Comparison of ENCODE assay signal across 18 cellular contexts in the genomic region with DNA sequence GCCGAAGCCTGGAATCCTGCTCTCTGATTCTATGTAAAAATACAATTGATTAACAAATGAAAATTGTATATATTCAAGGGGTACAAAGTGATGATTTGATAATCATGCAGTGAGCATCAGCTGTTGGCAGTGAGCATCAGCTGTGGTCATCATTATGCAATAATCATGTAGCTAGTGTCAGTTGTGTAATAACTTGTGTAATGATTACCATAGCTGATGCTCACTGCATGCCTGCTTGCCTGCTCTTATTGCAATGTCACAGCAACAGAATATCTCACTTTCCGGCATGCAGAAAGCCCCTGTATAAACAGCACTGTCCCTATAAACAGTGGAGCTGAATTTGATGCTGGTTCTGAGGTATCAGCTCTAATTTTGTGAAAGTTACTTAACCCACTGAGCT. TPM values are rescaled to one million over a fixed set of nuclear protein-coding genes. Genes with fewer than 3 reads are reported as not detected.
DNase-seq lines count a peak whose midpoint lies in the region; ATAC-seq and TF ChIP-seq lines count a peak whose summit lies in the region.
"Had no signal": no experiment of that assay in that cellular context is flagged by ENCODE, and none has a peak within 500 bp of the region (broad histone marks: within the 10 kb centered on the region; RNA-seq: fewer than 3 reads in every experiment).

No MANE protein-coding gene starts in this region.

- no peaks in the 10 kb centered on the region for H3K27me3 Mint-ChIP-seq in natural killer cell treated with Interleukin-12 subunit alpha and Interleukin-12 subunit beta and Interleukin-15 and Interleukin-18, amount 100 ng/mL, for 72 hours
- H3K27me3 Mint-ChIP-seq: activated naive CD8-positive, alpha-beta T cell treated with anti-CD3 and anti-CD28 coated beads, Interleukin-2, amount 50 U/mL, for 24 hours had no signal

- H3K4me1 ChIP-seq in sigmoid colon = no peaks in the 10 kb centered on the region
- H3K4me1 ChIP-seq: thyroid gland had no signal

- intact Hi-C loops in sigmoid colon (cut with DNase I) = no loop called here

- TF ChIP-seq CTCF in fibroblast of pulmonary artery (IDR thresholded peaks at IDR 0.05; ENCODE audit: low read length, missing control alignments) (no peak), sigmoid colon (IDR thresholded peaks at IDR 0.05) (no peak), GM10266 (IDR thresholded peaks at IDR 0.05; ENCODE audit: control insufficient read depth, insufficient read depth, low read depth, missing control alignments) (no peak)

- no peak for TF ChIP-seq POLR2A in sigmoid colon (IDR thresholded peaks at IDR 0.05)

- no peaks in the 10 kb centered on the region for H3K9me3 Mint-ChIP-seq in natural killer cell treated with Interleukin-12 subunit alpha and Interleukin-12 subunit beta and Interleukin-15 and Interleukin-18, amount 100 ng/mL, for 72 hours
- H3K9me3 Mint-ChIP-seq: natural killer cell had no signal

- H3K27ac ChIP-seq in sigmoid colon = no peak overlapping the region
- H3K27ac ChIP-seq: RWPE1, thyroid gland had no signal

- peak overlapping the region in 1 of 2 donors; percentile 37 for H3K27ac Mint-ChIP-seq in natural killer cell treated with Interleukin-12 subunit alpha and Interleukin-12 subunit beta and Interleukin-15 and Interleukin-18, amount 100 ng/mL, for 72 hours
- H3K27ac Mint-ChIP-seq: activated naive CD8-positive, alpha-beta T cell treated with anti-CD3 and anti-CD28 coated beads, Interleukin-2, amount 50 U/mL, for 24 hours; natural killer cell had no signal

- whole genome bisulfite sequencing in sigmoid colon, 2 donors = 83 to 93% methylated on average over 2 of the region's 2 CpGs

- ATAC-seq in natural killer cell treated with Interleukin-12 subunit alpha and Interleukin-12 subunit beta and Interleukin-15 and Interleukin-18, amount 100 ng/mL, for 72 hours = peak; percentile 46 to 73
- ATAC-seq: activated naive CD8-positive, alpha-beta T cell treated with anti-CD3 and anti-CD28 coated beads, Interleukin-2, amount 50 U/mL, for 24 hours; left ventricle myocardium superior had no signal

- DNase-seq in GM03348 (ENCODE audit: low spot score) (peak; percentile 21), SKM-1 (lab: John Stamatoyannopoulos, UW; ENCODE audit: unreplicated experiment) (peak; percentile 46), fibroblast of pulmonary artery (ENCODE audit: low read depth) (peak; percentile 80), pons (ENCODE audit: low spot score) (no peak), sigmoid colon (no peak), UCSD-AML1 (lab: John Stamatoyannopoulos, UW; ENCODE audit: unreplicated experiment) (no peak), GM10266 (ENCODE audit: extremely low spot score) (no peak)
- DNase-seq in natural killer cell treated with Interleukin-12 subunit alpha and Interleukin-12 subunit beta and Interleukin-15 and Interleukin-18, amount 100 ng/mL, for 72 hours (ENCODE audit: low spot score) = no peak
- DNase-seq: activated CD4-positive, alpha-beta T cell treated with anti-CD3 and anti-CD28 coated beads, Interleukin-2, amount 50 U/mL, for 1 hour; activated naive CD8-positive, alpha-beta T cell treated with anti-CD3 and anti-CD28 coated beads, Interleukin-2, amount 50 U/mL, for 24 hours; activated T-cell treated with anti-CD3 and anti-CD28 coated beads, Interleukin-2, amount 50 U/mL, for 48 hours; hippocampal formation; left ventricle myocardium superior; natural killer cell; retina; stimulated activated CD4-positive, alpha-beta T cell treated with anti-CD3 and anti-CD28 coated beads, Interleukin-4, amount 100 ng/mL, for 24 hours had no signal

- no peaks in the 10 kb centered on the region for H3K27me3 ChIP-seq in sigmoid colon
- H3K27me3 ChIP-seq: thyroid gland had no signal

- H3K9me3 ChIP-seq in sigmoid colon = no peaks in the 10 kb centered on the region
- H3K9me3 ChIP-seq: thyroid gland had no signal

- no peaks in the 10 kb centered on the region for H3K4me1 Mint-ChIP-seq in natural killer cell treated with Interleukin-12 subunit alpha and Interleukin-12 subunit beta and Interleukin-15 and Interleukin-18, amount 100 ng/mL, for 72 hours (ENCODE audit: low read depth in 2 of 2)
- H3K4me1 Mint-ChIP-seq: activated naive CD8-positive, alpha-beta T cell treated with anti-CD3 and anti-CD28 coated beads, Interleukin-2, amount 50 U/mL, for 24 hours; natural killer cell had no signal

- TF ChIP-seq EP300 in sigmoid colon (IDR thresholded peaks at IDR 0.05) = no peak

- peaks cover 5% of the 10 kb centered on the region for H3K36me3 Mint-ChIP-seq in natural killer cell treated with Interleukin-12 subunit alpha and Interleukin-12 subunit beta and Interleukin-15 and Interleukin-18, amount 100 ng/mL, for 72 hours
- H3K36me3 Mint-ChIP-seq: natural killer cell had no signal

- no peaks in the 10 kb centered on the region for H3K36me3 ChIP-seq in sigmoid colon
- H3K36me3 ChIP-seq: thyroid gland had no signal

- H3K4me3 Mint-ChIP-seq in natural killer cell treated with Interleukin-12 subunit alpha and Interleukin-12 subunit beta and Interleukin-15 and Interleukin-18, amount 100 ng/mL, for 72 hours = no peak overlapping the region
- H3K4me3 Mint-ChIP-seq: activated naive CD8-positive, alpha-beta T cell treated with anti-CD3 and anti-CD28 coated beads, Interleukin-2, amount 50 U/mL, for 24 hours; natural killer cell had no signal

- H3K4me3 ChIP-seq in fibroblast of pulmonary artery (replicated peaks; ENCODE audit: low read depth, low read length) = no peak overlapping the region
- H3K4me3 ChIP-seq in sigmoid colon = no peak overlapping the region
- H3K4me3 ChIP-seq: thyroid gland had no signal

RNA-seq across cellular contexts. Expression of gene SULT1B1, which starts 46.8 kb away (rescaled TPM):
- total RNA-seq in natural killer cell treated with Interleukin-12 subunit alpha and Interleukin-12 subunit beta and Interleukin-15 and Interleukin-18, amount 100 ng/mL, for 72 hours = 1 to 10 TPM in 1 of 2 donors, under 1 TPM in 1; 0.08 to 1.1 TPM
- 1 to 10 TPM in 1 of 4 donors, under 1 TPM in 3; 0.71 to 1.2 (median 0.83) TPM for total RNA-seq in sigmoid colon
- polyA plus RNA-seq in sigmoid colon = 10 to 100 TPM; 29.8 to 99.9 (median 68.5) TPM

Comparison
In these comparisons a context has a peak if more than half of its experiments do, and no peak if none do; other contexts are left out.
1. DNase-seq: peak in GM03348 (single experiment), SKM-1 (single experiment) and fibroblast of pulmonary artery (single experiment); none in natural killer cell treated with Interleukin-12 subunit alpha and Interleukin-12 subunit beta and Interleukin-15 and Interleukin-18, amount 100 ng/mL, for 72 hours (single experiment), pons (single experiment), sigmoid colon (single experiment), UCSD-AML1 (single experiment) and GM10266 (single experiment).